In genomic region chr4:110515676-110516075, GRCh38 we compare ENCODE assay signal across 9 cellular contexts. TPM values are rescaled to one million over a fixed set of nuclear protein-coding genes. Genes with fewer than 3 reads are reported as not detected.
DNase-seq lines count a peak whose midpoint lies in the region; ATAC-seq and TF ChIP-seq lines count a peak whose summit lies in the region.
"Had no signal": no experiment of that assay in that cellular context is flagged by ENCODE, and none has a peak within 500 bp of the region (broad histone marks: within the 10 kb centered on the region; RNA-seq: fewer than 3 reads in every experiment).

No MANE protein-coding gene starts in this region.

- DNase-seq in LHCN-M2 (ENCODE audit: low read depth) (peak; percentile 61), body of pancreas (peak; percentile 27 to 64 (median 38)), psoas muscle (no peak), AML-193 (lab: John Stamatoyannopoulos, UW) (no peak)
- DNase-seq in stimulated activated naive CD4-positive, alpha-beta T cell treated with Interleukin-2 at 50 U/mL for 16 hours (lab: John Stamatoyannopoulos, UW): no peak

- H3K27ac ChIP-seq in body of pancreas (peak overlapping the region; percentile 27 to 79 (median 48)), psoas muscle (no peak overlapping the region)

- 30 to 32% methylated on average over 5 of the region's 5 CpGs for WGBS in body of pancreas, 2 donors
- WGBS in psoas muscle, 3 donors: 61 to 81% (median 63%) methylated on average over 5 of the region's 5 CpGs

- H3K27me3 ChIP-seq in body of pancreas: no peaks in the 10 kb centered on the region
- H3K27me3 ChIP-seq in psoas muscle (ENCODE audit: insufficient read depth in 3 of 3, low read length in 2 of 3): no peaks in the 10 kb centered on the region

- no peak for TF ChIP-seq POLR2A in body of pancreas (IDR thresholded peaks at IDR 0.05)

- H3K4me1 ChIP-seq in body of pancreas: peaks cover 7% of the 10 kb centered on the region
- H3K4me1 ChIP-seq in psoas muscle: no peaks in the 10 kb centered on the region

- H3K4me3 ChIP-seq in body of pancreas: no peak overlapping the region
- peak overlapping the region; percentile 53 for H3K4me3 ChIP-seq in psoas muscle

- no peaks in the 10 kb centered on the region for H3K9me3 ChIP-seq in body of pancreas
- no peaks in the 10 kb centered on the region for H3K9me3 ChIP-seq in psoas muscle

- peak in 2 of 7 experiments; percentile 2 to 6 for TF ChIP-seq CTCF in body of pancreas (IDR thresholded peaks at IDR 0.05)
- no peak for TF ChIP-seq CTCF in psoas muscle (IDR thresholded peaks at IDR 0.05)

- ATAC-seq in GM18511 (IDR thresholded peaks at IDR 0.05; ENCODE audit: unreplicated experiment) (peak; percentile 30), body of pancreas (peak; percentile 72), psoas muscle (no peak), HG03139 (IDR thresholded peaks at IDR 0.05; ENCODE audit: unreplicated experiment) (no peak), GM19351 (IDR thresholded peaks at IDR 0.05; ENCODE audit: unreplicated experiment) (no peak)

- intact Hi-C loops in body of pancreas (cut with DNase I) (no loop called here), psoas muscle (cut with DNase I) (loop anchor here (5.0 to 10.0 kb wide), 4 partner anchors 173 to 521 kb away; no protein-coding TSS in a partner anchor)

- no peaks in the 10 kb centered on the region for H3K36me3 ChIP-seq in body of pancreas (replicated peaks in 1 of 2; ENCODE audit: insufficient read depth in 1 of 2, low read depth in 2 of 2)
- H3K36me3 ChIP-seq in psoas muscle (ENCODE audit: insufficient read depth in 1 of 2, low read depth in 1 of 2): no peaks in the 10 kb centered on the region

RNA-seq across cellular contexts. Expression of gene ENPEP, which starts 39.7 kb away (rescaled TPM):
- total RNA-seq in LHCN-M2 (2014; rRNA removed): 0.13 and 0.17 TPM in 2 replicates
- 0.22 TPM for polyA plus RNA-seq in LHCN-M2 (2012)
- total RNA-seq in body of pancreas: 1 to 10 TPM in 1 of 2 donors, under 1 TPM in 1; 0.78 to 4.0 TPM
- 1 to 10 TPM; 1.4 to 4.3 (median 3.0) TPM for total RNA-seq in psoas muscle
- 1 to 10 TPM in 2 of 3 donors, under 1 TPM in 1; 0.75 to 1.1 (median 1.1) TPM for polyA plus RNA-seq in psoas muscle
- total RNA-seq: activated CD8-positive, alpha-beta memory T cell treated with anti-CD3 and anti-CD28 coated beads for 36 hours had no signal

Comparison
In these comparisons a context has a peak if more than half of its experiments do, and no peak if none do; other contexts are left out.
1. ATAC-seq: peak in GM18511 (single experiment) and body of pancreas (single experiment); none in psoas muscle (0 of 4), HG03139 (single experiment) and GM19351 (single experiment).
2. DNase-seq: peak in LHCN-M2 (single experiment) and body of pancreas (4 of 4); none in psoas muscle (0 of 2), stimulated activated naive CD4-positive, alpha-beta T cell treated with Interleukin-2 at 50 U/mL for 16 hours (single experiment) and AML-193 (0 of 2).